1 cellular context compared by ENCODE assay signal in the genomic region with DNA sequence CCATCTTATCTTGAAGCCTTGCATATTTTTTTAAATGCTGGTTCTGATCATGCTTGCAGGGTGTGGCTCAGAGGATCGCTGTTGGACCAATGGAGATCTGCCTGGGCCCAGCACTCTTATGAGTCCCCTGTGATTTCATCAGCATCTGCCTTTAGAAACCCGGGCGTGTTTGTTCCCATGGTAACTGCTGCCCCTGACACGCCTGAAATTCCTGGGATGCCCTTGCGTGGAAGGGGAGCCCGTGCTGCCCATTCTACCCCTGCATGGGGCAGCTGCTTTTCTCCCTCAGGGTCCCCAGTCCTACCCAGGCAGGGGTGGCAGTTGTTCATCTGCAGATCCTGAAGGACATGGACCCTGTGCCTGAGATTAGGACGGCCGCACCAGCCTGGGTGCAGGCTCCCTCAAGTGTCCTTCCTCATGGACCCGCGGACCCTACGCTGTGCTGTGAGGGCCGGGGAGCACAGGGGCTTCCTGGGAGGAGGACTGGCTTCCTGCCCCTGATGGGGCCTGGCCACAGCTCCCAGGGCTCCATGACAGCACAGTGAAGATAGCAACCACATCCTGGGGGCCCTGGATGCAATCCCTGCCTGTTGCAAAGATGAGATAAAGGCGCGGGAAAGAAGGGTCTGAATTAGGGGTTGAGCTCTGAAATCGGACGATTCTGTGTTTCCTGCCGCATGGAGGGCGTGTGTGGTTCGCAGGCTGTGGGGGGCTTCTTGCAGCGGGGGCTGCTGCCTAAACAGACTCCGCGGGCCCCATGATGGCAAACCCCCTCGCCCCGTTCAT.
TF ChIP-seq lines count a peak whose summit lies in the region.

No MANE protein-coding gene starts in this region.

TF ChIP-seq in H1, 55 proteins besides CTCF, POLR2A, EP300 and RAD21:
- TF ChIP-seq TEAD4 (IDR thresholded peaks at IDR 0.05; ENCODE audit: low read depth, low read length) (peak; percentile 92), CEBPB (IDR thresholded peaks at IDR 0.05; ENCODE audit: low read depth, low read length) (peak; percentile 57; the same call in 1 of the 2 replicates), SP1 (IDR thresholded peaks at IDR 0.05; ENCODE audit: low read depth, low read length) (no peak), CBX8 (IDR thresholded peaks at IDR 0.05; ENCODE audit: borderline replicate concordance, low read depth, low read length) (no peak), RNF2 (IDR thresholded peaks at IDR 0.05; ENCODE audit: borderline replicate concordance, low read depth, low read length, missing control alignments, poor library complexity, severe bottlenecking) (no peak), NRF1 (IDR thresholded peaks at IDR 0.05; ENCODE audit: low read depth, low read length) (no peak)
- TF ChIP-seq, protein P1, sequence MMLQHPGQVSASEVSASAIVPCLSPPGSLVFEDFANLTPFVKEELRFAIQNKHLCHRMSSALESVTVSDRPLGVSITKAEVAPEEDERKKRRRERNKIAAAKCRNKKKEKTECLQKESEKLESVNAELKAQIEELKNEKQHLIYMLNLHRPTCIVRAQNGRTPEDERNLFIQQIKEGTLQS (IDR thresholded peaks at IDR 0.05; ENCODE audit: insufficient read depth, low read depth, low read length), result 0 out of 2 replicates have a peak, but pooled peaks have one; percentile 22
- TF ChIP-seq, protein P2, sequence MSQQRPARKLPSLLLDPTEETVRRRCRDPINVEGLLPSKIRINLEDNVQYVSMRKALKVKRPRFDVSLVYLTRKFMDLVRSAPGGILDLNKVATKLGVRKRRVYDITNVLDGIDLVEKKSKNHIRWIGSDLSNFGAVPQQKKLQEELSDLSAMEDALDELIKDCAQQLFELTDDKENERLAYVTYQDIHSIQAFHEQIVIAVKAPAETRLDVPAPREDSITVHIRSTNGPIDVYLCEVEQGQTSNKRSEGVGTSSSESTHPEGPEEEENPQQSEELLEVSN (IDR thresholded peaks at IDR 0.05), result peak; percentile 49; the same call in 1 of the 2 replicates
